ENCODE assay signal across 8 cellular contexts in genomic region chr5:108748354-108749129, GRCh38. TPM values are rescaled to one million over a fixed set of nuclear protein-coding genes. Genes with fewer than 3 reads are reported as not detected.
DNase-seq lines count a peak whose midpoint lies in the region; ATAC-seq, FAIRE-seq and TF ChIP-seq lines count a peak whose summit lies in the region.

No MANE protein-coding gene starts in this region.

- CTCF ChIA-PET in HepG2 (lab: Yijun Ruan, JAX; ENCODE audit: low intra/inter-chr PET ratio, low total read pairs) = no interaction called here

- H3K27me3 ChIP-seq in HepG2 (ENCODE audit: control insufficient read depth in 1 of 2, insufficient read depth in 2 of 2, low read length in 2 of 2) = peaks cover 0 to 4% of the 10 kb centered on the region in 2 experiments; a peak in 1 of 5 replicates

- H2AFZ ChIP-seq in HepG2 (ENCODE audit: low read length) = peak overlapping the region; percentile 94

- TF ChIP-seq CTCF in C4-2B (conservative IDR thresholded peaks at IDR 0.05) (peak; percentile 33), HepG2 (CRISPR knock-in tag; IDR thresholded peaks at IDR 0.05) (peak; percentile 69)

- DNase-seq in NCI-H526 (lab: John Stamatoyannopoulos, UW) = peak; percentile 94
- DNase-seq in activated CD4-positive, alpha-beta T cell treated with anti-CD3 and anti-CD28 coated beads, Interleukin-2, amount 50 U/mL, for 4 hours = peak; percentile 96 to 97
- peak; percentile 100 for DNase-seq in dermis blood vessel endothelial cell
- peak; percentile 96 for DNase-seq in HepG2 (ENCODE audit: low spot score)
- peak; percentile 95 for DNase-seq in stimulated activated CD4-positive, alpha-beta T cell treated with anti-CD3 and anti-CD28 coated beads, Interleukin-4, amount 100 ng/mL, for 1 hour

- peak; percentile 85 for FAIRE-seq in HepG2 (lab: Jason Lieb, UNC)

- no peaks in the 10 kb centered on the region for H4K20me1 ChIP-seq in HepG2 (ENCODE audit: insufficient read depth, low read length)

- in situ Hi-C loops in HepG2 (cut with HindIII; ENCODE audit: extremely low pct_ligation_motif_present, low pct_unique_long_range_greater_than_20kb) = no loop called here

- H3K9ac ChIP-seq in HepG2 (ENCODE audit: insufficient read depth, low read depth, low read length) = peak overlapping the region; percentile 82

- peak overlapping the region; percentile 80 for H3K4me2 ChIP-seq in HepG2 (ENCODE audit: low read depth, low read length)

- no peaks in the 10 kb centered on the region for H3K79me2 ChIP-seq in HepG2 (ENCODE audit: insufficient read depth, low read length)

- intact Hi-C loops in HepG2 (cut with micrococcal nuclease; ENCODE audit: unreplicated experiment) = loop anchor here (2.0 to 5.0 kb wide), 4 partner anchors 64 to 944 kb away; no protein-coding TSS in a partner anchor

- H3K36me3 ChIP-seq in HepG2 (replicated peaks in 1 of 2; ENCODE audit: control insufficient read depth in 1 of 2, insufficient read depth in 2 of 2, low read length in 2 of 2) = no peaks in the 10 kb centered on the region

- H3K4me1 ChIP-seq in HepG2 (ENCODE audit: insufficient read depth, low read length) = peaks cover 14% of the 10 kb centered on the region

- peak overlapping the region; percentile 91 for H3K27ac ChIP-seq in C4-2B
- peak overlapping the region; percentile 81 for H3K27ac ChIP-seq in HepG2 (ENCODE audit: extremely low read length, insufficient read depth, low read length)

- POLR2A ChIA-PET in HepG2 (lab: Yijun Ruan, JAX) = interaction anchor here (0.6 to 1.4 kb wide), 7 partner anchors 14 to 941 kb away, joined by 3 to 46 read pairs (median 4); partner anchors contain the start of genes FBXL17 and MAN2A1

- peak; percentile 50; the same call in 1 of the 2 replicates for TF ChIP-seq RAD21 in HepG2 (CRISPR knock-in tag; IDR thresholded peaks at IDR 0.05)

- WGBS in HepG2 (ENCODE audit: low lambda C conversion rate) = 0% methylated on average over 11 of the region's 72 CpGs

- peak; percentile 96 to 99 for TF ChIP-seq POLR2A in HepG2 (IDR thresholded peaks at IDR 0.05; ENCODE audit: insufficient read depth in 1 of 2, low read depth in 2 of 2, low read length in 2 of 2)

- no TSS peak for BruUV-seq in HepG2 (replicated peaks; lab: Mats Ljungman, UMichigan)

- no peak for TF ChIP-seq EP300 in HepG2 (IDR thresholded peaks at IDR 0.05; ENCODE audit: low read depth in 2 of 2, low read length in 2 of 2)
- no peak for TF ChIP-seq EP300 in HepG2 (CRISPR knock-in tag; IDR thresholded peaks at IDR 0.05; ENCODE audit: borderline replicate concordance)

- ATAC-seq in GM19324 (IDR thresholded peaks at IDR 0.05; ENCODE audit: low FRiP score, unreplicated experiment) (peak; percentile 98), HG03469 (IDR thresholded peaks at IDR 0.05; ENCODE audit: unreplicated experiment) (peak; percentile 96), HepG2 (peak; percentile 98)

- peak overlapping the region; percentile 80 to 83 (median 80) for H3K4me3 ChIP-seq in HepG2 (replicated peaks in 1 of 3; ENCODE audit: insufficient read depth in 1 of 3, low read depth in 2 of 3, low read length in 3 of 3)

- no peaks in the 10 kb centered on the region for H3K9me3 ChIP-seq in HepG2 (ENCODE audit: low read length)

TF ChIP-seq in HepG2, 621 proteins besides CTCF, POLR2A, EP300 and RAD21 (continues in another document):
- TF ChIP-seq ZNF263 (CRISPR knock-in tag; IDR thresholded peaks at IDR 0.05) (peak; percentile 49; the same call in 1 of the 2 replicates), HMGA1 (CRISPR knock-in tag; conservative IDR thresholded peaks at IDR 0.05) (no peak), DR1 (CRISPR knock-in tag; IDR thresholded peaks at IDR 0.05) (peak; percentile 96), AKAP8 (CRISPR knock-in tag; IDR thresholded peaks at IDR 0.05) (no peak), RCOR2 (CRISPR knock-in tag; IDR thresholded peaks at IDR 0.05) (no peak; the same call in 1 of the 2 replicates), ZNF674 (CRISPR knock-in tag; IDR thresholded peaks at IDR 0.05; ENCODE audit: low read depth) (0 out of 2 replicates have a peak, but pooled peaks have one; percentile 17), MTERF4 (CRISPR knock-in tag; IDR thresholded peaks at IDR 0.05) (0 out of 2 replicates have a peak, but pooled peaks have one; percentile 40), E2F5 (CRISPR knock-in tag; conservative IDR thresholded peaks at IDR 0.05) (no peak; the same call in none of the 2 replicates), PRDM15 (CRISPR knock-in tag; IDR thresholded peaks at IDR 0.05) (peak; percentile 43; the same call in 1 of the 2 replicates), ZBTB26 (CRISPR knock-in tag; IDR thresholded peaks at IDR 0.05; ENCODE audit: borderline replicate concordance) (peak; percentile 83), ZNF20 (CRISPR knock-in tag; IDR thresholded peaks at IDR 0.05) (no peak)

RNA-seq across cellular contexts. Expression of gene FER, which starts 0.8 kb away (rescaled TPM):
- 29.1 and 32.5 TPM in 2 replicates for total RNA-seq in dermis blood vessel endothelial cell
- total RNA-seq in HepG2 (2016; rRNA removed; fragmentation: Illumina TruSeq; extraction: Trizol) = 29.0 and 50.4 TPM in 2 replicates
- 7.0 and 7.7 TPM in 2 replicates for total RNA-seq in HepG2 (2016; cell fraction: cytosol; rRNA removed; fragmentation: Illumina TruSeq; extraction: Trizol; ENCODE audit: low read depth)
- total RNA-seq in HepG2 (2016; cell fraction: insoluble cytoplasmic fraction; rRNA removed; fragmentation: Illumina TruSeq; extraction: Trizol) = 28.5 and 55.0 TPM in 2 replicates
- total RNA-seq in HepG2 (2016; cell fraction: membrane; rRNA removed; fragmentation: Illumina TruSeq; extraction: Trizol) = 7.8 and 7.9 TPM in 2 replicates
- 57.2 and 62.0 TPM in 2 replicates for total RNA-seq in HepG2 (2016; cell fraction: nucleus; rRNA removed; fragmentation: Illumina TruSeq; extraction: Trizol)
- polyA plus RNA-seq in HepG2 (2011; rRNA removed) = 6.0 and 7.9 TPM in 2 replicates
- polyA plus RNA-seq in HepG2 (2011; cell fraction: cytosol; rRNA removed) = 2.8 and 4.9 TPM in 2 replicates
- polyA plus RNA-seq in HepG2 (2011; cell fraction: nucleus; rRNA removed) = 5.2 and 6.2 TPM in 2 replicates
- 6.6 and 12.7 TPM in 2 replicates for polyA plus RNA-seq in HepG2 (2012)
- 1.4 and 2.0 TPM in 2 replicates for polyA plus RNA-seq in HepG2 (2016; cell fraction: cytosol; fragmentation: Illumina TruSeq; extraction: Trizol; ENCODE audit: low read depth)
- 13.4 and 16.6 TPM in 2 replicates for polyA plus RNA-seq in HepG2 (2016; cell fraction: insoluble cytoplasmic fraction; fragmentation: Illumina TruSeq; extraction: Trizol; ENCODE audit: low read depth)
- polyA plus RNA-seq in HepG2 (2016; cell fraction: membrane; fragmentation: Illumina TruSeq; extraction: Trizol; ENCODE audit: low read depth) = 1.3 and 1.7 TPM in 2 replicates
- 9.0 and 9.1 TPM in 2 replicates for polyA plus RNA-seq in HepG2 (2016; cell fraction: nucleus; fragmentation: Illumina TruSeq; extraction: Trizol; ENCODE audit: insufficient read depth, low read depth)
- 12.5 and 21.6 TPM in 2 replicates for polyA minus RNA-seq in HepG2 (2011; rRNA and poly(A)+ RNA removed; ENCODE audit: low replicate concordance)
- 23.5 and 30.5 TPM in 2 replicates for polyA minus RNA-seq in HepG2 (2011; cell fraction: cytosol; rRNA and poly(A)+ RNA removed)
- 105 and 120 TPM in 2 replicates for polyA minus RNA-seq in HepG2 (2011; cell fraction: nucleus; rRNA and poly(A)+ RNA removed)

Comparison
In these comparisons a context has a peak if more than half of its experiments do, and no peak if none do; other contexts are left out.
1. Peak in every context shown above with its lines: DNase-seq, ATAC-seq, H3K4me3 ChIP-seq and H3K27ac ChIP-seq.